In genomic region chr9:113062256-113062931, GRCh38 we compare ENCODE assay signal across 7 cellular contexts. TPM values are rescaled to one million over a fixed set of nuclear protein-coding genes. Genes with fewer than 3 reads are reported as not detected.
DNase-seq lines count a peak whose midpoint lies in the region; ATAC-seq, FAIRE-seq and TF ChIP-seq lines count a peak whose summit lies in the region.
"Not testable (repeated sequence)": the region's sequence is repeated elsewhere in the genome, so short reads cannot be mapped to it uniquely, and the experiment has no call there.
"Had no signal": no experiment of that assay in that cellular context is flagged by ENCODE, and none has a peak within 500 bp of the region (broad histone marks: within the 10 kb centered on the region; RNA-seq: fewer than 3 reads in every experiment).

No MANE protein-coding gene starts in this region.

- not testable (repeated sequence) for ATAC-seq in Right ventricle myocardium superior (ENCODE audit: poor library complexity)

- POLR2A ChIA-PET in SK-N-SH (lab: Yijun Ruan, JAX); activated CD4-positive, alpha-beta T cell treated with anti-CD3 and anti-CD28 coated beads, Interleukin-2, amount 10 ng/mL, durations not matched to agents 7 days and 5 days (lab: Charles Lee): not testable (repeated sequence)

- not testable (repeated sequence) for H3K9me2 ChIP-seq in SK-N-SH

- peaks cover 12% of the 10 kb centered on the region for H3K9me3 Mint-ChIP-seq in activated CD4-positive, alpha-beta T cell treated with anti-CD3 and anti-CD28 coated beads, Interleukin-2, amount 10 ng/mL, durations not matched to agents 7 days and 5 days

- intact Hi-C loops in Right ventricle myocardium superior (cut with DNase I); kidney (cut with DNase I): not testable (repeated sequence)

- not testable (repeated sequence) for H4K20me1 ChIP-seq in SK-N-SH (ENCODE audit: insufficient read depth)

- DNase-seq in SK-N-SH = peak; percentile 12
- peak; percentile 12 for DNase-seq in activated CD4-positive, alpha-beta T cell treated with anti-CD3 and anti-CD28 coated beads, Interleukin-2, amount 10 ng/mL, durations not matched to agents 7 days and 5 days
- DNase-seq in activated T-cell treated with anti-CD3 and anti-CD28 coated beads, Interleukin-2, amount 50 U/mL, for 48 hours = peak; percentile 22 to 27
- peak; percentile 25 for DNase-seq in Right ventricle myocardium superior
- DNase-seq in kidney = peak; percentile 37
- DNase-seq in stimulated activated CD4-positive, alpha-beta T cell treated with anti-CD3 and anti-CD28 coated beads, Interleukin-15, amount 100 ng/mL, for 24 hours = peak; percentile 2

- WGBS in SK-N-SH (ENCODE audit: low lambda C conversion rate) = 20% methylated on average over 32 of the region's 44 CpGs

- not testable (repeated sequence) for H2AFZ ChIP-seq in SK-N-SH (ENCODE audit: low read depth)

- not testable (repeated sequence) for H3K36me3 Mint-ChIP-seq in activated CD4-positive, alpha-beta T cell treated with anti-CD3 and anti-CD28 coated beads, Interleukin-2, amount 10 ng/mL, durations not matched to agents 7 days and 5 days (ENCODE audit: low read depth)

- TF ChIP-seq EP300 in SK-N-SH (IDR thresholded peaks at IDR 0.05; ENCODE audit: borderline replicate concordance in 1 of 2, low read depth in 1 of 2, low read length in 1 of 2) = not testable (repeated sequence)

- FAIRE-seq in kidney (lab: Jason Lieb, UNC) = not testable (repeated sequence)

- H3K27ac ChIP-seq in SK-N-SH (ENCODE audit: low read depth in 2 of 2, low read length in 1 of 2); kidney (ENCODE audit: low read depth in 2 of 2, low read length in 2 of 2): not testable (repeated sequence)

- H3K9me3 ChIP-seq in SK-N-SH = not testable (repeated sequence)
- peaks cover under 1 to 18% of the 10 kb centered on the region in 2 donors for H3K9me3 ChIP-seq in kidney (ENCODE audit: control insufficient read depth in 1 of 2, low read length in 2 of 2)

- H3K27me3 ChIP-seq in SK-N-SH (ENCODE audit: insufficient read depth) = not testable (repeated sequence)

- H3K27ac Mint-ChIP-seq in activated CD4-positive, alpha-beta T cell treated with anti-CD3 and anti-CD28 coated beads, Interleukin-2, amount 10 ng/mL, durations not matched to agents 7 days and 5 days = not testable (repeated sequence)

- not testable (repeated sequence) for H3K4me2 ChIP-seq in SK-N-SH

- CTCF ChIA-PET in SK-N-SH (lab: Yijun Ruan, JAX); activated CD4-positive, alpha-beta T cell treated with anti-CD3 and anti-CD28 coated beads, Interleukin-2, amount 10 ng/mL, durations not matched to agents 7 days and 5 days (lab: Charles Lee): not testable (repeated sequence)

- H3K9ac ChIP-seq in SK-N-SH; kidney (ENCODE audit: low read length in 2 of 2): not testable (repeated sequence)

- H3K27me3 Mint-ChIP-seq in activated CD4-positive, alpha-beta T cell treated with anti-CD3 and anti-CD28 coated beads, Interleukin-2, amount 10 ng/mL, durations not matched to agents 7 days and 5 days = not testable (repeated sequence)

- not testable (repeated sequence) for TF ChIP-seq CTCF in SK-N-SH (IDR thresholded peaks at IDR 0.05); kidney (IDR thresholded peaks at IDR 0.05; ENCODE audit: borderline replicate concordance, extremely low read depth, insufficient read depth)

- not testable (repeated sequence) for H3K36me3 ChIP-seq in SK-N-SH (replicated peaks in 1 of 2; ENCODE audit: control insufficient read depth in 1 of 2, insufficient read depth in 2 of 2, low read length in 1 of 2); kidney (ENCODE audit: control insufficient read depth in 1 of 2, insufficient read depth in 2 of 2, low read length in 2 of 2)

- not testable (repeated sequence) for H3F3A ChIP-seq in SK-N-SH (replicated peaks; ENCODE audit: insufficient read depth)

- H3K4me3 ChIP-seq in SK-N-SH (ENCODE audit: low read depth in 2 of 2, low read length in 1 of 2); kidney (ENCODE audit: low read length in 2 of 2): not testable (repeated sequence)

- not testable (repeated sequence) for H3K4me1 ChIP-seq in SK-N-SH (ENCODE audit: control insufficient read depth in 1 of 2, insufficient read depth in 2 of 2, low read depth in 1 of 2, low read length in 1 of 2); kidney (ENCODE audit: control insufficient read depth in 1 of 2, insufficient read depth in 1 of 2, low read depth in 1 of 2, low read length in 2 of 2)

- H3K4me3 Mint-ChIP-seq in activated CD4-positive, alpha-beta T cell treated with anti-CD3 and anti-CD28 coated beads, Interleukin-2, amount 10 ng/mL, durations not matched to agents 7 days and 5 days = not testable (repeated sequence)

- not testable (repeated sequence) for H3K79me2 ChIP-seq in SK-N-SH (ENCODE audit: insufficient read depth)

- not testable (repeated sequence) for H3K4me1 Mint-ChIP-seq in activated CD4-positive, alpha-beta T cell treated with anti-CD3 and anti-CD28 coated beads, Interleukin-2, amount 10 ng/mL, durations not matched to agents 7 days and 5 days

- not testable (repeated sequence) for TF ChIP-seq RAD21 in SK-N-SH (IDR thresholded peaks at IDR 0.05; ENCODE audit: low read length)

RNA-seq across cellular contexts. Expression of gene ZFP37, which starts 5.9 kb away (rescaled TPM):
- 0.58 and 0.67 TPM in 2 replicates for polyA plus RNA-seq in SK-N-SH (2012; rRNA removed)
- polyA plus RNA-seq in SK-N-SH (2012; cell fraction: cytosol; rRNA removed) = 0.79 and 0.99 TPM in 2 replicates
- polyA plus RNA-seq in SK-N-SH (2012; cell fraction: nucleus; rRNA removed) = 0.86 and 1.2 TPM in 2 replicates
- under 1 TPM; 0.45 to 0.52 TPM for total RNA-seq in activated CD4-positive, alpha-beta T cell treated with anti-CD3 and anti-CD28 coated beads, Interleukin-2, amount 10 ng/mL, durations not matched to agents 7 days and 5 days
- total RNA-seq in Right ventricle myocardium superior = 1.0 TPM
- 4.1 TPM for total RNA-seq in kidney
- polyA plus RNA-seq in kidney (ENCODE audit: insufficient read depth, low read depth, low replicate concordance) = 1.9 TPM

RNA-seq across cellular contexts. Expression of gene ZNF883, which starts 50.4 kb away (rescaled TPM):
- polyA plus RNA-seq in SK-N-SH (2012; rRNA removed) = 2.0 and 2.3 TPM in 2 replicates
- 3.0 and 3.6 TPM in 2 replicates for polyA plus RNA-seq in SK-N-SH (2012; cell fraction: cytosol; rRNA removed)
- polyA plus RNA-seq in SK-N-SH (2012; cell fraction: nucleus; rRNA removed) = 1.8 and 2.1 TPM in 2 replicates
- under 1 TPM; 0.35 to 0.42 TPM for total RNA-seq in activated CD4-positive, alpha-beta T cell treated with anti-CD3 and anti-CD28 coated beads, Interleukin-2, amount 10 ng/mL, durations not matched to agents 7 days and 5 days
- 5.7 TPM for total RNA-seq in Right ventricle myocardium superior
- 3.0 TPM for total RNA-seq in kidney
- 2.9 TPM for polyA plus RNA-seq in kidney (ENCODE audit: insufficient read depth, low read depth, low replicate concordance)
- total RNA-seq: A172 had no signal
